Comparison of ENCODE assay signal across 16 cellular contexts in the genomic region with DNA sequence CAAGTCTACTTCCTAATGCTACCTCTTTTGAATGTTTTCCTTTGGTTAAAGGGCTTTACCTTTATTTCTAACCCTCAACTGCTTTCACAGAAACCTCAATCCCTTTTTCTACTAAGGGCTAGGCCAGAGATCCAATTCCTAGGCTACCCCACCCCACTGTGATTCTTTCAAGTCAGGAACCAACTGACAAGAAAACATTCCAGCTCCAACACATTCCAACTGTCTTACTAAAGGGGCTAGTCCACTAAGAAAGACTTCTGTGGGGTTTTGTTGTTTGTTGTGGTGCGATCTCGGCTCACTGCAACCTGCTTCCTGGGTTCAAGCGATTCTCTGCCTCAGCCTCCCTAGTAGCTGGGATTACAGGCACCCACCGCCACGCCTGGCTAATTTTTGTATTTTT.
DNase-seq lines count a peak whose midpoint lies in the region; ATAC-seq and TF ChIP-seq lines count a peak whose summit lies in the region.
"Had no signal": no experiment of that assay in that cellular context is flagged by ENCODE, and none has a peak within 500 bp of the region (broad histone marks: within the 10 kb centered on the region; RNA-seq: fewer than 3 reads in every experiment).

No MANE protein-coding gene starts in this region.

- H4K20me1 ChIP-seq in HCT116 (ENCODE audit: insufficient read depth), result no peaks in the 10 kb centered on the region
- H4K20me1 ChIP-seq: BLaER1 had no signal

- H3K27me3 ChIP-seq in HCT116 (ENCODE audit: insufficient read depth, low read length) (no peaks in the 10 kb centered on the region), ascending aorta (no peaks in the 10 kb centered on the region), tibial artery (no peaks in the 10 kb centered on the region)
- H3K27me3 ChIP-seq: BLaER1, testis had no signal

- H2AFZ ChIP-seq in HCT116 (ENCODE audit: low read depth, low read length, poor library complexity, severe bottlenecking), result no peak overlapping the region

- intact Hi-C loops in HCT116 (cut with micrococcal nuclease) (no loop called here), ascending aorta (cut with DNase I) (no loop called here), tibial artery (cut with DNase I; ENCODE audit: low total_unique reads) (no loop called here)

- peak; percentile 84 for ATAC-seq in HCT116
- ATAC-seq: activated CD8-positive, alpha-beta T cell treated with anti-CD3 and anti-CD28 coated beads, Interleukin-2, amount 10 ng/mL, durations not matched to agents 7 days and 5 days; naive thymus-derived CD4-positive, alpha-beta T cell; Right ventricle myocardium inferior had no signal

- TF ChIP-seq POLR2A in HCT116 (IDR thresholded peaks at IDR 0.05; ENCODE audit: borderline replicate concordance, extremely low read depth, insufficient read depth, insufficient read length), result no peak

- CTCF ChIA-PET in HCT116 (lab: Charles Lee), result no interaction called here

- POLR2A ChIA-PET in HCT116 (lab: Charles Lee), result no interaction called here

- H3K9me2 ChIP-seq in HCT116 (ENCODE audit: insufficient read depth), result no peaks in the 10 kb centered on the region

- peak overlapping the region; percentile 5; the same call in 1 of the 2 replicates for H3K27ac ChIP-seq in HCT116 (ENCODE audit: low read depth, low read length)
- H3K27ac ChIP-seq in ascending aorta, result peak overlapping the region; percentile 22 to 69
- peak overlapping the region; percentile 24 to 46 for H3K27ac ChIP-seq in tibial artery
- H3K27ac ChIP-seq: BLaER1, testis, VCaP had no signal

- no peak overlapping the region for H3K9ac ChIP-seq in HCT116 (ENCODE audit: low read length)
- H3K9ac ChIP-seq: BLaER1 had no signal

- RAD21 ChIA-PET in HCT116 (lab: Charles Lee; ENCODE audit: low non-redundant PET in 1 of 2, low total read pairs in 2 of 2, uncharacterized antibody in 2 of 2, unreplicated experiment in 2 of 2), result interaction anchor here in 1 of 2 experiments (0.7 kb wide), 1 partner anchor 371 kb away, joined by 4 read pairs; the partner anchor contains the start of gene APOL2

- no peaks in the 10 kb centered on the region for H3K9me3 ChIP-seq in HCT116 (ENCODE audit: control insufficient read depth in 1 of 2, insufficient read depth in 1 of 2, low read depth in 1 of 2, low read length in 2 of 2)
- no peaks in the 10 kb centered on the region for H3K9me3 ChIP-seq in ascending aorta
- no peaks in the 10 kb centered on the region for H3K9me3 ChIP-seq in tibial artery
- H3K9me3 ChIP-seq: BLaER1, testis had no signal

- H3K36me3 ChIP-seq in HCT116 (ENCODE audit: control insufficient read depth in 1 of 2, insufficient read depth in 2 of 2, low read length in 2 of 2) (no peaks in the 10 kb centered on the region), ascending aorta (peaks cover 0 to 5% of the 10 kb centered on the region in 2 donors), tibial artery (no peaks in the 10 kb centered on the region)
- H3K36me3 ChIP-seq: BLaER1 had no signal

- DNase-seq in HCT116 (ENCODE audit: low read depth, low spot score) (no peak), ascending aorta (ENCODE audit: low spot score in 2 of 2) (no peak), iris pigment epithelial cell (ENCODE audit: low read depth) (peak; percentile 19), tibial artery (no peak), SIG-M5 (lab: John Stamatoyannopoulos, UW) (no peak), 8988T (no peak)
- no peak for DNase-seq in stimulated activated CD4-positive, alpha-beta T cell treated with anti-CD3 and anti-CD28 coated beads, Interleukin-4, amount 100 ng/mL, for 4 hours
- DNase-seq: activated CD8-positive, alpha-beta T cell treated with anti-CD3 and anti-CD28 coated beads, Interleukin-2, amount 10 ng/mL, durations not matched to agents 7 days and 5 days; foreskin melanocyte; naive thymus-derived CD4-positive, alpha-beta T cell; NCI-H1694; NCI-H345 had no signal

- TF ChIP-seq RAD21 in HCT116 (IDR thresholded peaks at IDR 0.05; ENCODE audit: low read depth), result no peak

- H3K4me3 ChIP-seq in HCT116 (replicated peaks in 1 of 2; ENCODE audit: low read depth in 1 of 2, low read length in 2 of 2), result no peak overlapping the region
- H3K4me3 ChIP-seq in ascending aorta, result no peak overlapping the region
- H3K4me3 ChIP-seq in tibial artery, result no peak overlapping the region
- H3K4me3 ChIP-seq: BLaER1, testis had no signal

- H3K79me2 ChIP-seq in HCT116 (ENCODE audit: insufficient read depth, low read length), result peaks cover 38% of the 10 kb centered on the region

- H3K4me1 ChIP-seq in HCT116 (ENCODE audit: control insufficient read depth in 1 of 2, insufficient read depth in 2 of 2, low read length in 2 of 2) (peaks cover 16 to 17% of the 10 kb centered on the region in 2 experiments), ascending aorta (peaks cover 4 to 24% of the 10 kb centered on the region in 2 donors), tibial artery (peaks cover 0 to 62% (median 21%) of the 10 kb centered on the region in 4 donors)
- H3K4me1 ChIP-seq: BLaER1, testis had no signal

- peak overlapping the region; percentile 41 for H3K4me2 ChIP-seq in HCT116 (ENCODE audit: low read length)
- H3K4me2 ChIP-seq: BLaER1 had no signal

- TF ChIP-seq CTCF in HCT116 (IDR thresholded peaks at IDR 0.05 in 2 of 3, conservative IDR thresholded peaks at IDR 0.05 in 1 of 3; ENCODE audit: borderline replicate concordance in 1 of 3, insufficient read depth in 1 of 3, low read depth in 2 of 3, low read length in 2 of 3), result no peak
- TF ChIP-seq CTCF in ascending aorta (IDR thresholded peaks at IDR 0.05), result no peak
- TF ChIP-seq CTCF in tibial artery (IDR thresholded peaks at IDR 0.05), result no peak

- no TSS peak for BruUV-seq in HCT116 (replicated peaks; lab: Mats Ljungman, UMichigan)

TF ChIP-seq in HCT116, 20 proteins besides CTCF, POLR2A, EP300 and RAD21:
- TF ChIP-seq SRF (IDR thresholded peaks at IDR 0.05; ENCODE audit: low read depth) (no peak), ELF1 (IDR thresholded peaks at IDR 0.05; ENCODE audit: borderline replicate concordance, low read depth) (no peak), ZFX (IDR thresholded peaks at IDR 0.05) (no peak), SP1 (IDR thresholded peaks at IDR 0.05; ENCODE audit: low read depth) (no peak), CBX3 (IDR thresholded peaks at IDR 0.05; ENCODE audit: low read depth) (no peak), FOSL1 (IDR thresholded peaks at IDR 0.05; ENCODE audit: low read depth) (no peak), CEBPB (IDR thresholded peaks at IDR 0.05; ENCODE audit: low read depth) (no peak), EZH2phosphoT487 (IDR thresholded peaks at IDR 0.05; ENCODE audit: borderline replicate concordance) (no peak), JUND (IDR thresholded peaks at IDR 0.05) (no peak), SIN3A (IDR thresholded peaks at IDR 0.05; ENCODE audit: low read depth) (no peak), EZH2 (IDR thresholded peaks at IDR 0.05) (no peak), ZNF274 (IDR thresholded peaks at IDR 0.05; ENCODE audit: low read depth, low read length) (no peak), TCF7L2 (IDR thresholded peaks at IDR 0.05; ENCODE audit: borderline replicate concordance, extremely low read depth, insufficient read depth, insufficient read length) (no peak), YY1 (IDR thresholded peaks at IDR 0.05; ENCODE audit: extremely low read depth, insufficient replicate concordance, low read depth, low read length) (no peak)
- TF ChIP-seq, protein P1, sequence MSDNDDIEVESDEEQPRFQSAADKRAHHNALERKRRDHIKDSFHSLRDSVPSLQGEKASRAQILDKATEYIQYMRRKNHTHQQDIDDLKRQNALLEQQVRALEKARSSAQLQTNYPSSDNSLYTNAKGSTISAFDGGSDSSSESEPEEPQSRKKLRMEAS (IDR thresholded peaks at IDR 0.05), result no peak
- TF ChIP-seq, protein P2, sequence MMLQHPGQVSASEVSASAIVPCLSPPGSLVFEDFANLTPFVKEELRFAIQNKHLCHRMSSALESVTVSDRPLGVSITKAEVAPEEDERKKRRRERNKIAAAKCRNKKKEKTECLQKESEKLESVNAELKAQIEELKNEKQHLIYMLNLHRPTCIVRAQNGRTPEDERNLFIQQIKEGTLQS (IDR thresholded peaks at IDR 0.05), result no peak
- TF ChIP-seq, protein P3, sequence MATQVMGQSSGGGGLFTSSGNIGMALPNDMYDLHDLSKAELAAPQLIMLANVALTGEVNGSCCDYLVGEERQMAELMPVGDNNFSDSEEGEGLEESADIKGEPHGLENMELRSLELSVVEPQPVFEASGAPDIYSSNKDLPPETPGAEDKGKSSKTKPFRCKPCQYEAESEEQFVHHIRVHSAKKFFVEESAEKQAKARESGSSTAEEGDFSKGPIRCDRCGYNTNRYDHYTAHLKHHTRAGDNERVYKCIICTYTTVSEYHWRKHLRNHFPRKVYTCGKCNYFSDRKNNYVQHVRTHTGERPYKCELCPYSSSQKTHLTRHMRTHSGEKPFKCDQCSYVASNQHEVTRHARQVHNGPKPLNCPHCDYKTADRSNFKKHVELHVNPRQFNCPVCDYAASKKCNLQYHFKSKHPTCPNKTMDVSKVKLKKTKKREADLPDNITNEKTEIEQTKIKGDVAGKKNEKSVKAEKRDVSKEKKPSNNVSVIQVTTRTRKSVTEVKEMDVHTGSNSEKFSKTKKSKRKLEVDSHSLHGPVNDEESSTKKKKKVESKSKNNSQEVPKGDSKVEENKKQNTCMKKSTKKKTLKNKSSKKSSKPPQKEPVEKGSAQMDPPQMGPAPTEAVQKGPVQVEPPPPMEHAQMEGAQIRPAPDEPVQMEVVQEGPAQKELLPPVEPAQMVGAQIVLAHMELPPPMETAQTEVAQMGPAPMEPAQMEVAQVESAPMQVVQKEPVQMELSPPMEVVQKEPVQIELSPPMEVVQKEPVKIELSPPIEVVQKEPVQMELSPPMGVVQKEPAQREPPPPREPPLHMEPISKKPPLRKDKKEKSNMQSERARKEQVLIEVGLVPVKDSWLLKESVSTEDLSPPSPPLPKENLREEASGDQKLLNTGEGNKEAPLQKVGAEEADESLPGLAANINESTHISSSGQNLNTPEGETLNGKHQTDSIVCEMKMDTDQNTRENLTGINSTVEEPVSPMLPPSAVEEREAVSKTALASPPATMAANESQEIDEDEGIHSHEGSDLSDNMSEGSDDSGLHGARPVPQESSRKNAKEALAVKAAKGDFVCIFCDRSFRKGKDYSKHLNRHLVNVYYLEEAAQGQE (IDR thresholded peaks at IDR 0.05; ENCODE audit: low read depth), result no peak
